In the genomic region with DNA sequence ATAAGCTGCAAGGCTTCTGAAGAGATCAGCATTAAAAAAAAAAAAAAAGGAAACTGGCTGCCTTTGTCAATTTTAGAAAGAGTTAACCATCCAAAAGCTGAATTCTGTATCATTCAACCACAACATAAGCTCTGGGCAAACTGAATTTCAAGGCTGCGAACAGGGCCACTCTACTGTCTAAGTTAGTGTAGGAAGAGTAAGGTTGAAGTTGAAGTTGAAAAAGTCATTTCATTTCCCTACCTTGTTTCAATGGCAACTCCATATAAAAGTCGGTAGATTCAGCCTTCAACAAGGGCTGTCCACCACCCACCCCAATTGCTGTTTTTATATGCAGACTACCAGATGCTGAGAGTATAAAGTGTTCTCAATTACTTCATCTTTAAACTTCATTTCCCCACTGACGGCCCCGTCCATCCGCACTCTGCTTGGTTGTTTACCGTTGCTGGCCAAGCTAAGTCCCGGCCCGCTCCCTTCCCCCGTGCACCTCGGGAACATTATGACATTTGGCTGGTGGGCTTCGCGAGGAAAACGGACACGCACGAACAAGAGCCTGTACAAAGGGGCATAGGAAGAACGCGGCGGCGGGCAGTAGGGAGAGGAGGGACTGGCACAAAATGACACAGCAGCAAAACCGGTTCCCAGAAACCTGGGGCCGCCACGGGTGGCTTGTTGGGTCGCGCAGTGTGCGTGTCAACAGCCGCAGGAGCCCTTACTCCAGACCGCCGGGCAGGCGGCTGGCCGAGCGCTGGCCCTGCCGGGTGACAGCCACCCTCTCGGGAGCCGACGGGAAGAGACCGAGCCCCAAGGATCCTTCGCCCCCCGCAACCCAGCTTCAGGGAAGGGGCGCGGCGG, we compare ENCODE assay signal across 8 cellular contexts. TPM values are rescaled to one million over a fixed set of nuclear protein-coding genes. Genes with fewer than 3 reads are reported as not detected.
DNase-seq lines count a peak whose midpoint lies in the region; ATAC-seq and TF ChIP-seq lines count a peak whose summit lies in the region.

No MANE protein-coding gene starts in this region.

- no peak for DNase-seq in BJ (ENCODE audit: low read depth)
- DNase-seq in cardiac fibroblast (ENCODE audit: low read depth in 2 of 2) = peak in 1 of 2 donors; percentile 28
- no peak for DNase-seq in kidney epithelial cell (ENCODE audit: low read depth)
- DNase-seq in stimulated activated CD4-positive, alpha-beta T cell treated with anti-CD3 and anti-CD28 coated beads, Interleukin-2, amount 100 ng/mL, for 48 hours = peak; percentile 15 to 27
- DNase-seq in NCI-H2107 (lab: John Stamatoyannopoulos, UW) = no peak

- POLR2A ChIA-PET in BJ (lab: Charles Lee) = interaction anchor here (0.6 to 0.7 kb wide), 5 partner anchors 12 to 502 kb away, joined by 3 to 21 read pairs (median 15); a partner anchor contains a TSS

- TF ChIP-seq CTCF in BJ (IDR thresholded peaks at IDR 0.05; ENCODE audit: insufficient read depth, low read depth, low read length) (no peak), cardiac fibroblast (IDR thresholded peaks at IDR 0.05; ENCODE audit: low read depth, low read length) (no peak), kidney epithelial cell (IDR thresholded peaks at IDR 0.05; ENCODE audit: insufficient read depth, low read length, poor library complexity, severe bottlenecking) (no peak)

- ATAC-seq in GM18867 (IDR thresholded peaks at IDR 0.05; ENCODE audit: unreplicated experiment) (peak; percentile 7), HG03135 (IDR thresholded peaks at IDR 0.05; ENCODE audit: unreplicated experiment) (peak; percentile 12), SK-N-SH treated with all-trans-retinoic acid at 6 μM for 48 hours (peak; percentile 8)

- H3K27me3 ChIP-seq in BJ (ENCODE audit: control insufficient read depth, insufficient read depth, low read length) = no peaks in the 10 kb centered on the region
- no peaks in the 10 kb centered on the region for H3K27me3 ChIP-seq in kidney epithelial cell (ENCODE audit: control insufficient read depth, insufficient read depth, low read length)

- CTCF ChIA-PET in BJ (lab: Yijun Ruan, JAX) = no interaction called here

- H3K36me3 ChIP-seq in BJ (ENCODE audit: control insufficient read depth, insufficient read depth, low read length) = no peaks in the 10 kb centered on the region
- H3K36me3 ChIP-seq in kidney epithelial cell (ENCODE audit: control insufficient read depth, insufficient read depth, low read length) = no peaks in the 10 kb centered on the region

- H3K4me3 ChIP-seq in BJ (ENCODE audit: low read depth, low read length) (peak overlapping the region; percentile 63), cardiac fibroblast (replicated peaks in 1 of 2; ENCODE audit: low read depth in 2 of 2, low read length in 2 of 2) (peak overlapping the region; percentile 71 to 80), kidney epithelial cell (ENCODE audit: low read depth, low read length) (peak overlapping the region; percentile 89)

TF ChIP-seq in SK-N-SH treated with all-trans-retinoic acid at 6 μM for 48 hours, 23 proteins besides CTCF, POLR2A, EP300 and RAD21:
- no peak for TF ChIP-seq BACH2 (CRISPR knock-in tag; IDR thresholded peaks at IDR 0.05; ENCODE audit: borderline replicate concordance)
- no peak for TF ChIP-seq OSR1 (CRISPR knock-in tag; IDR thresholded peaks at IDR 0.05)
- no peak for TF ChIP-seq ZFP30 (CRISPR knock-in tag; IDR thresholded peaks at IDR 0.05)
- TF ChIP-seq ZNF8 (CRISPR knock-in tag; IDR thresholded peaks at IDR 0.05) = no peak
- no peak for TF ChIP-seq PPARA (CRISPR knock-in tag; IDR thresholded peaks at IDR 0.05; ENCODE audit: borderline replicate concordance)
- TF ChIP-seq ISL1 (CRISPR knock-in tag; IDR thresholded peaks at IDR 0.05) = no peak
- TF ChIP-seq, protein P1, sequence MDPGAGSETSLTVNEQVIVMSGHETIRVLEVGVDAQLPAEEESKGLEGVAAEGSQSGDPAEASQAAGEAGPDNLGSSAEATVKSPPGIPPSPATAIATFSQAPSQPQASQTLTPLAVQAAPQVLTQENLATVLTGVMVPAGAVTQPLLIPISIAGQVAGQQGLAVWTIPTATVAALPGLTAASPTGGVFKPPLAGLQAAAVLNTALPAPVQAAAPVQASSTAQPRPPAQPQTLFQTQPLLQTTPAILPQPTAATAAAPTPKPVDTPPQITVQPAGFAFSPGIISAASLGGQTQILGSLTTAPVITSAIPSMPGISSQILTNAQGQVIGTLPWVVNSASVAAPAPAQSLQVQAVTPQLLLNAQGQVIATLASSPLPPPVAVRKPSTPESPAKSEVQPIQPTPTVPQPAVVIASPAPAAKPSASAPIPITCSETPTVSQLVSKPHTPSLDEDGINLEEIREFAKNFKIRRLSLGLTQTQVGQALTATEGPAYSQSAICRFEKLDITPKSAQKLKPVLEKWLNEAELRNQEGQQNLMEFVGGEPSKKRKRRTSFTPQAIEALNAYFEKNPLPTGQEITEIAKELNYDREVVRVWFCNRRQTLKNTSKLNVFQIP (CRISPR knock-in tag; IDR thresholded peaks at IDR 0.05; ENCODE audit: borderline replicate concordance, low read depth) = no peak
TF ChIP-seq in SK-N-SH treated with all-trans-retinoic acid at 6 μM for 48 hours: peak in this region for 0.

RNA-seq across cellular contexts. Expression of a gene that starts 1.4 kb away (rescaled TPM):
- 14.7 and 18.8 TPM in 2 replicates for polyA plus RNA-seq in BJ (2011; rRNA removed)
- 21.6 and 30.4 TPM in 2 replicates for polyA minus RNA-seq in BJ (2011; rRNA and poly(A)+ RNA removed)
- 5.0 and 9.2 TPM in 2 replicates for total RNA-seq in kidney epithelial cell

RNA-seq across cellular contexts. Expression of a gene that starts 23.0 kb away (rescaled TPM):
- 70.2 and 87.7 TPM in 2 replicates for polyA plus RNA-seq in BJ (2011; rRNA removed)
- polyA minus RNA-seq in BJ (2011; rRNA and poly(A)+ RNA removed) = 10.3 and 12.2 TPM in 2 replicates
- 27.6 and 39.5 TPM in 2 replicates for total RNA-seq in kidney epithelial cell

Comparison
In these comparisons a context has a peak if more than half of its experiments do, and no peak if none do; other contexts are left out.
1. DNase-seq: peak in stimulated activated CD4-positive, alpha-beta T cell treated with anti-CD3 and anti-CD28 coated beads, Interleukin-2, amount 100 ng/mL, for 48 hours (2 of 2); none in BJ (single experiment), kidney epithelial cell (single experiment) and NCI-H2107 (single experiment).
2. Peak in every context shown above with its lines, with median percentiles within 50 percentile points of each other: H3K4me3 ChIP-seq and ATAC-seq.